In genomic region chr6:99241905-99242534, GRCh38 we compare ENCODE assay signal across 1 cellular context.
TF ChIP-seq lines count a peak whose summit lies in the region.

No MANE protein-coding gene starts in this region.

TF ChIP-seq in GM23338, 12 proteins besides CTCF, POLR2A, EP300 and RAD21 (continued from another document):
- no peak for TF ChIP-seq ZNF462 (CRISPR knock-in tag; IDR thresholded peaks at IDR 0.05)
